In the genomic region with DNA sequence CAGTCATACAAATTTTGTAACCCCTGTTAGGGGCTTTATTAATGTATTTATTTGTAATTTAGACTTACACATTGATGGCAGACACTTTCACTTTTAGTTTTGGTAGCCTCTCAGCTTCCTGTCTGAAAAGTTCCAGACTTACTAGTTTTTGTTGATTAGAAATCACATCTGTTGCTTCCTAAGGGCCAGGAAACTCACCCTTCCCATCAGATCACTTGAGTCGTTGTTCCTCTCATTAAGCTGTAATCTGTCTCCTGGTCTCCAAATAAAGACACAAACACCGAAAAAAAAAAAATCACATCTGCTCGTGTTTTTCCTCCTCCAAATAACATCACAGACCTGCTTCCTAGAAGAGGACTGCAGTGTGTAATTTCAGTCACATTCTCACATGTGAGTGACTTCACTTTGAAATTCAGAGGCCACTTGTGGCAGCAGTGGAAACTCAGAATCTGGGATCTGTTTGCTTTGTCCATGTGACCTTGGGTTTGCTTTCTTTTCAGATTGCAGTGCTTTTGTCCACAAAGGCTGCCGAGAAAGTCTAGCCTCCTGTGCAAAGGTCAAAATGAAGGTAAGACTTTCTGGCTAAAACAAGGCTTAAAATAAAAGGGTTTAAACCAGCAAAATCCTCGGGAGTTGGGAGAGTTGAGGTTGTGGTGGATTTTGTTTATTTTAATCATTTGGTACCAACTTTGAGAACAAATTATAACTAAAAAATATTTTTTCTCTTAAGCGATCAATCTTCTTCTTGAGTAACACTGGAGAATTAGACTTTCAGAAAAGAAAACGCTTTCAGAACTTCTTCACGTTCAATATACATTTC, we compare ENCODE assay signal across 8 cellular contexts.
A peak's percentile ranks its signal among the peaks of the same experiment; 100 is the strongest.
DNase-seq lines count a peak whose midpoint lies in the region; ATAC-seq and TF ChIP-seq lines count a peak whose summit lies in the region.

No MANE protein-coding gene starts in this region.

- peak overlapping the region; percentile 48 for H3K9ac ChIP-seq in KMS-11
- no peak overlapping the region for H3K9ac ChIP-seq in mesendoderm (ENCODE audit: low read length)

- peaks cover 93% of the 10 kb centered on the region for H3K4me1 Mint-ChIP-seq in activated naive CD4-positive, alpha-beta T cell treated with anti-CD3 and anti-CD28 coated beads, Interleukin-2, amount 50 U/mL, for 24 hours
- H3K4me1 Mint-ChIP-seq in central memory CD8-positive, alpha-beta T cell = peaks cover 84% of the 10 kb centered on the region

- no peaks in the 10 kb centered on the region for H3K27me3 Mint-ChIP-seq in activated naive CD4-positive, alpha-beta T cell treated with anti-CD3 and anti-CD28 coated beads, Interleukin-2, amount 50 U/mL, for 24 hours
- H3K27me3 Mint-ChIP-seq in central memory CD8-positive, alpha-beta T cell = no peaks in the 10 kb centered on the region

- H3K4me1 ChIP-seq in KMS-11 (ENCODE audit: low read depth, poor library complexity, severe bottlenecking) = peaks cover 60% of the 10 kb centered on the region
- H3K4me1 ChIP-seq in mesendoderm (ENCODE audit: control insufficient read depth, low read depth, low read length) = peaks cover 4% of the 10 kb centered on the region
- peaks cover 4 to 19% of the 10 kb centered on the region in 2 donors for H3K4me1 ChIP-seq in aorta (ENCODE audit: control insufficient read depth in 1 of 2, insufficient read depth in 2 of 2, low read length in 2 of 2)

- H3K56ac ChIP-seq in mesendoderm (ENCODE audit: low read length) = no peak overlapping the region

- H3K27ac ChIP-seq in KMS-11 = peak overlapping the region; percentile 65
- H3K27ac ChIP-seq in mesendoderm (ENCODE audit: low read depth, low read length) = no peak overlapping the region
- H3K27ac ChIP-seq in aorta (ENCODE audit: low read depth in 1 of 2, low read length in 2 of 2) = peak overlapping the region; percentile 57 to 94

- H2AK5ac ChIP-seq in mesendoderm (ENCODE audit: low read length) = no peak overlapping the region

- peaks cover 19% of the 10 kb centered on the region for H3K36me3 Mint-ChIP-seq in activated naive CD4-positive, alpha-beta T cell treated with anti-CD3 and anti-CD28 coated beads, Interleukin-2, amount 50 U/mL, for 24 hours
- H3K36me3 Mint-ChIP-seq in central memory CD8-positive, alpha-beta T cell (ENCODE audit: insufficient read depth) = peaks cover 63% of the 10 kb centered on the region

- no peak overlapping the region for H2BK5ac ChIP-seq in mesendoderm (ENCODE audit: low read length)

- H3K18ac ChIP-seq in mesendoderm (ENCODE audit: low read length) = no peak overlapping the region

- no peak for DNase-seq in activated naive CD4-positive, alpha-beta T cell (lab: John Stamatoyannopoulos, UW)
- no peak for DNase-seq in central memory CD8-positive, alpha-beta T cell (ENCODE audit: low spot score in 2 of 2)
- DNase-seq in mesendoderm = peak; percentile 64
- DNase-seq in aorta = no peak
- DNase-seq in amygdala (lab: John Stamatoyannopoulos, UW) = no peak
- DNase-seq in NCI-H1092 treated with DMSO at 0.1 percent for 48 hours (lab: John Stamatoyannopoulos, UW) = no peak

- no peaks in the 10 kb centered on the region for H4K20me1 ChIP-seq in KMS-11 (ENCODE audit: insufficient read depth)

- no peak overlapping the region for H3K4ac ChIP-seq in mesendoderm (ENCODE audit: low read depth, low read length)

- 0 out of 2 replicates have a peak overlapping the region, but pooled peaks have one; percentile 1 for H2AFZ ChIP-seq in KMS-11 (ENCODE audit: low read depth)

- no peaks in the 10 kb centered on the region for H3K79me1 ChIP-seq in mesendoderm (ENCODE audit: low read length)

- H4K8ac ChIP-seq in mesendoderm (ENCODE audit: low read depth, low read length) = no peak overlapping the region

- no peak for TF ChIP-seq CTCF in KMS-11 (conservative IDR thresholded peaks at IDR 0.05; ENCODE audit: low read depth, low read length)

- H3K27ac Mint-ChIP-seq in activated naive CD4-positive, alpha-beta T cell treated with anti-CD3 and anti-CD28 coated beads, Interleukin-2, amount 50 U/mL, for 24 hours = peak overlapping the region; percentile 100
- H3K27ac Mint-ChIP-seq in central memory CD8-positive, alpha-beta T cell (ENCODE audit: low read depth) = peak overlapping the region; percentile 99

- H2BK15ac ChIP-seq in mesendoderm (replicated peaks; ENCODE audit: low read depth) = no peak overlapping the region

- no peak overlapping the region for H3K4me3 ChIP-seq in KMS-11 (IDR thresholded peaks at IDR 0.05; ENCODE audit: insufficient read depth, low read depth, low read length)
- H3K4me3 ChIP-seq in mesendoderm (ENCODE audit: low read length) = no peak overlapping the region
- peak overlapping the region in 1 of 2 donors; percentile 34 for H3K4me3 ChIP-seq in aorta (ENCODE audit: low read length in 2 of 2)

- no peaks in the 10 kb centered on the region for H3K9me3 ChIP-seq in aorta (ENCODE audit: control insufficient read depth, low read length)

- ATAC-seq in central memory CD8-positive, alpha-beta T cell (replicated peaks; ENCODE audit: extremely low read depth, poor library complexity, severe bottlenecking) = peak; percentile 38
- ATAC-seq in aorta (ENCODE audit: low FRiP score) = peak; percentile 73

- peak overlapping the region; percentile 89 for H3K4me3 Mint-ChIP-seq in activated naive CD4-positive, alpha-beta T cell treated with anti-CD3 and anti-CD28 coated beads, Interleukin-2, amount 50 U/mL, for 24 hours
- peak overlapping the region; percentile 79 for H3K4me3 Mint-ChIP-seq in central memory CD8-positive, alpha-beta T cell

- no peaks in the 10 kb centered on the region for H3K9me3 Mint-ChIP-seq in activated naive CD4-positive, alpha-beta T cell treated with anti-CD3 and anti-CD28 coated beads, Interleukin-2, amount 50 U/mL, for 24 hours
- H3K9me3 Mint-ChIP-seq in central memory CD8-positive, alpha-beta T cell = no peaks in the 10 kb centered on the region

- no peak overlapping the region for H3K23ac ChIP-seq in mesendoderm (ENCODE audit: low read length)

- H3K79me2 ChIP-seq in KMS-11 (ENCODE audit: insufficient read depth, low read depth) (no peaks in the 10 kb centered on the region), mesendoderm (ENCODE audit: control insufficient read depth, insufficient read depth, low read length) (no peaks in the 10 kb centered on the region)

- intact Hi-C loops in aorta (cut with DNase I) = loop anchor here (5.0 to 10.0 kb wide), 4 partner anchors 35 to 203 kb away; no protein-coding TSS in a partner anchor

- no peak overlapping the region for H4K5ac ChIP-seq in mesendoderm (ENCODE audit: low read length)

- H3K4me2 ChIP-seq in KMS-11 = peak overlapping the region; percentile 94
- no peak overlapping the region for H3K4me2 ChIP-seq in mesendoderm (ENCODE audit: low read length)

- H3K36me3 ChIP-seq in KMS-11 (ENCODE audit: insufficient read depth) = no peaks in the 10 kb centered on the region
- no peaks in the 10 kb centered on the region for H3K36me3 ChIP-seq in mesendoderm (ENCODE audit: control insufficient read depth, insufficient read depth, low read length)
- H3K36me3 ChIP-seq in aorta (ENCODE audit: control insufficient read depth in 1 of 2, insufficient read depth in 2 of 2, low read length in 1 of 2) = peaks cover 0 to 2% of the 10 kb centered on the region in 2 donors

- H3K27me3 ChIP-seq in KMS-11 (ENCODE audit: insufficient read depth, low read depth) (no peaks in the 10 kb centered on the region), mesendoderm (ENCODE audit: insufficient read depth, low read length, poor library complexity) (no peaks in the 10 kb centered on the region), aorta (ENCODE audit: control insufficient read depth in 1 of 2, insufficient read depth in 2 of 2, low read length in 1 of 2) (no peaks in the 10 kb centered on the region)

- WGBS in mesendoderm (ENCODE audit: extremely low coverage, insufficient coverage, low lambda C conversion rate) = no CpG with 5 or more reads among the region's 8 CpGs
- WGBS in aorta, 2 donors = 27 to 30% methylated on average over 8 of the region's 8 CpGs

- no peak overlapping the region for H2BK120ac ChIP-seq in mesendoderm (ENCODE audit: low read depth, low read length)
